ENCODE assay signal across 28 cellular contexts in genomic region chr10:96093948-96094347, GRCh38.
"Had no signal": no experiment of that assay in that cellular context is flagged by ENCODE, and none has a peak within 500 bp of the region (broad histone marks: within the 10 kb centered on the region; RNA-seq: fewer than 3 reads in every experiment).

No MANE protein-coding gene starts in this region.

- H3K4me1 ChIP-seq: breast epithelium, colonic mucosa had no signal

- FAIRE-seq: endometrium, endothelial cell of umbilical vein, frontal cortex had no signal

- H3K4me3 ChIP-seq: ascending aorta, breast epithelium, cardiac muscle cell, colonic mucosa, esophagus squamous epithelium, heart left ventricle had no signal

- H3K4me1 Mint-ChIP-seq: activated T-helper 17 cell treated with anti-CD3 and anti-CD28 coated beads, Interleukin-2, amount 50 U/mL, for 72 hours; brain had no signal

- DNase-seq: activated CD4-positive, alpha-beta T cell treated with anti-CD3 and anti-CD28 coated beads for 4 hours; activated CD4-positive, alpha-beta T cell treated with anti-CD3 and anti-CD28 coated beads, Interleukin-2, amount 50 U/mL, for 1 hour; activated CD4-positive, alpha-beta T cell treated with anti-CD3 and anti-CD28 coated beads, Interleukin-2, amount 50 U/mL, for 48 hours; activated CD4-positive, CD25-positive, alpha-beta regulatory T cell; activated CD4-positive, CD25-positive, alpha-beta regulatory T cell treated with anti-CD3 and anti-CD28 coated beads, Interleukin-2, amount 50 U/mL, for 72 hours; activated CD8-positive, alpha-beta memory T cell treated with anti-CD3 and anti-CD28 coated beads for 24 hours; activated CD8-positive, alpha-beta T cell treated with anti-CD3 and anti-CD28 coated beads for 36 hours; activated effector memory CD4-positive, alpha-beta T cell treated with anti-CD3 and anti-CD28 coated beads, Interleukin-2, amount 50 U/mL, for 16 hours; activated naive CD4-positive, alpha-beta T cell treated with anti-CD3 and anti-CD28 coated beads for 36 hours; activated naive CD8-positive, alpha-beta T cell treated with anti-CD3 and anti-CD28 coated beads, Interleukin-2, amount 10 ng/mL, durations not matched to agents 7 days and 5 days; activated T-cell treated with anti-CD3 and anti-CD28 coated beads, Interleukin-2, amount 50 U/mL, for 4 hours; central memory CD4-positive, alpha-beta T cell; cerebellar nuclear complex; colonic mucosa; effector CD8-positive, alpha-beta T cell; esophagus squamous epithelium; heart left ventricle; T-helper 2 cell had no signal

- H3K36me3 ChIP-seq: ascending aorta, breast epithelium, cardiac muscle cell, colonic mucosa, esophagus squamous epithelium, heart left ventricle had no signal

- H3K27ac Mint-ChIP-seq: activated CD8-positive, alpha-beta T cell treated with anti-CD3 and anti-CD28 coated beads for 36 hours; activated naive CD4-positive, alpha-beta T cell treated with anti-CD3 and anti-CD28 coated beads for 36 hours; activated naive CD4-positive, alpha-beta T cell treated with anti-CD3 and anti-CD28 coated beads, Interleukin-2, amount 50 U/mL, for 24 hours; activated naive CD8-positive, alpha-beta T cell treated with anti-CD3 and anti-CD28 coated beads, Interleukin-2, amount 10 ng/mL, durations not matched to agents 7 days and 5 days; activated T-helper 17 cell treated with anti-CD3 and anti-CD28 coated beads, Interleukin-2, amount 50 U/mL, for 72 hours; brain had no signal

- H3K27me3 ChIP-seq: ascending aorta, cardiac muscle cell had no signal

- H3K27ac ChIP-seq: ascending aorta, breast epithelium, cardiac muscle cell, colonic mucosa, epithelial cell of prostate, esophagus squamous epithelium, heart left ventricle had no signal

- H3K4me3 Mint-ChIP-seq: activated CD8-positive, alpha-beta T cell treated with anti-CD3 and anti-CD28 coated beads for 36 hours; activated naive CD4-positive, alpha-beta T cell treated with anti-CD3 and anti-CD28 coated beads for 36 hours; activated naive CD4-positive, alpha-beta T cell treated with anti-CD3 and anti-CD28 coated beads, Interleukin-2, amount 50 U/mL, for 24 hours; activated naive CD8-positive, alpha-beta T cell treated with anti-CD3 and anti-CD28 coated beads, Interleukin-2, amount 10 ng/mL, durations not matched to agents 7 days and 5 days; activated T-cell treated with anti-CD3 and anti-CD28 coated beads, Interleukin-2, amount 50 U/mL, for 4 hours; activated T-helper 17 cell treated with anti-CD3 and anti-CD28 coated beads, Interleukin-2, amount 50 U/mL, for 72 hours; brain had no signal

- ATAC-seq: activated CD8-positive, alpha-beta T cell treated with anti-CD3 and anti-CD28 coated beads for 36 hours; activated T-cell treated with anti-CD3 and anti-CD28 coated beads, Interleukin-2, amount 50 U/mL, for 4 hours; activated T-helper 17 cell treated with anti-CD3 and anti-CD28 coated beads, Interleukin-2, amount 50 U/mL, for 72 hours; heart left ventricle had no signal

- H3K9me3 ChIP-seq: ascending aorta, breast epithelium, colonic mucosa had no signal

- H3K36me3 Mint-ChIP-seq: brain had no signal

- H3K9me3 Mint-ChIP-seq: activated CD8-positive, alpha-beta T cell treated with anti-CD3 and anti-CD28 coated beads for 36 hours; activated naive CD4-positive, alpha-beta T cell treated with anti-CD3 and anti-CD28 coated beads for 36 hours; activated naive CD4-positive, alpha-beta T cell treated with anti-CD3 and anti-CD28 coated beads, Interleukin-2, amount 50 U/mL, for 24 hours; activated naive CD8-positive, alpha-beta T cell treated with anti-CD3 and anti-CD28 coated beads, Interleukin-2, amount 10 ng/mL, durations not matched to agents 7 days and 5 days; activated T-helper 17 cell treated with anti-CD3 and anti-CD28 coated beads, Interleukin-2, amount 50 U/mL, for 72 hours had no signal
